11 cellular contexts compared by ENCODE assay signal in the genomic region with DNA sequence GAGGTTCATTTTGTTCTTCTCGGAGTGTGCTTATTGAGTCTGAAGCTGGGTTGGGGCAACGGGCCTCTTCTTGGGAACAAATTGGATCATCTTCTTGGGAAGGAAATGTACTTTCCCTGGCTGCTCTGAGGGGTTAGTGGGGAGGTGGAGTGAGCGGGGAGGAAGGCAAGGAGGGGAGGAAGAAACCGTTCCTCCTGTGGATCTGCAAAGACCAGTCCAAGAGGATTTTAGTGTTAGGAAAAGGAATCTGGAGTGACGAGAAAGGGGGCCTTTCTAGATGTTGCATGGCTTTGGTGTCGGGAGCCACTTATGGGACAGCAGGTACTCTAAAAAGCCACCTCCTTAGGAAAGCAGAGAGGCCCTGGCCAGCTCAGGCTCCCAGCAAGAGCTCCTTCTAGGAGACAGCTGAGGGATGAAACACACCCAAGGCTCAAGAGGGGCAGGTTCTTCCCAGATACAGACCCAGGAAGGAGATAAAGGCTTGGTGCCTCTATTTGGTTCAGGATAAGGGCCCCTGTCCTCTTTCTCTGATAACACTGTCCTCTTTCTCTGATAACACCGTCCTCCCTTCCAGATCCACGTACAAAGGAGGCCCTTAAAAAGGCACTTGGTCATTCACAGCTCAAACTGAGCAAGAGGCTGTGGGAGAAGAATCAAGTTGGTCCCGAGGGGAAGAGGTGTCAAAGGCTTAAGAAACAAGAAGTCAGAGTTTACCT. TPM values are rescaled to one million over a fixed set of nuclear protein-coding genes. Genes with fewer than 3 reads are reported as not detected.
DNase-seq lines count a peak whose midpoint lies in the region; FAIRE-seq and TF ChIP-seq lines count a peak whose summit lies in the region.
"Had no signal": no experiment of that assay in that cellular context is flagged by ENCODE, and none has a peak within 500 bp of the region (broad histone marks: within the 10 kb centered on the region; RNA-seq: fewer than 3 reads in every experiment).

No MANE protein-coding gene starts in this region.

- in situ Hi-C loops in GM23248 (cut with MboI) = no loop called here
- in situ Hi-C loops in mammary epithelial cell (cut with MboI; ENCODE audit: low sequenced_read_pairs in 2 of 2) = no loop called here

- peak overlapping the region; percentile 62 for H3K4me3 ChIP-seq in GM23248
- peak overlapping the region; percentile 38 for H3K4me3 ChIP-seq in choroid plexus epithelial cell (ENCODE audit: low read depth, low read length)
- H3K4me3 ChIP-seq in iPS-20b (ENCODE audit: low read length) = peak overlapping the region; percentile 69
- H3K4me3 ChIP-seq in sigmoid colon = peak overlapping the region; percentile 5 to 47 (median 37)
- H3K4me3 ChIP-seq in mammary epithelial cell (replicated peaks in 1 of 3; ENCODE audit: insufficient read depth in 1 of 3, low read depth in 2 of 3, low read length in 3 of 3) = no peak overlapping the region

- H3K4me2 ChIP-seq in GM23248 (ENCODE audit: unreplicated experiment) = peak overlapping the region; percentile 94
- no peak overlapping the region for H3K4me2 ChIP-seq in mammary epithelial cell (ENCODE audit: insufficient read depth, low read depth, low read length)

- no peak for TF ChIP-seq CTCF in choroid plexus epithelial cell (conservative IDR thresholded peaks at IDR 0.05; ENCODE audit: low read depth, low read length)
- no peak for TF ChIP-seq CTCF in sigmoid colon (IDR thresholded peaks at IDR 0.05)
- TF ChIP-seq CTCF in mammary epithelial cell (conservative IDR thresholded peaks at IDR 0.05 in 1 of 2, IDR thresholded peaks at IDR 0.05 in 1 of 2; ENCODE audit: extremely low read depth in 1 of 2, insufficient read depth in 1 of 2, low read depth in 1 of 2, low read length in 2 of 2) = no peak

- H3K79me2 ChIP-seq in GM23248 (ENCODE audit: insufficient read depth) (no peaks in the 10 kb centered on the region), mammary epithelial cell (ENCODE audit: insufficient read depth, low read length) (no peaks in the 10 kb centered on the region)

- H2AFZ ChIP-seq in GM23248 (peak overlapping the region; percentile 91), mammary epithelial cell (ENCODE audit: low read depth, low read length) (no peak overlapping the region)

- H3K9me3 ChIP-seq in GM23248 (ENCODE audit: low read depth) (no peaks in the 10 kb centered on the region), iPS-20b (ENCODE audit: insufficient read depth, low read depth, low read length) (no peaks in the 10 kb centered on the region), sigmoid colon (no peaks in the 10 kb centered on the region), mammary epithelial cell (replicated peaks; ENCODE audit: insufficient read depth, low read length) (no peaks in the 10 kb centered on the region)
- H3K9me3 ChIP-seq: neutrophil had no signal

- H3K4me1 ChIP-seq in GM23248 (ENCODE audit: insufficient read depth) (peaks cover 19% of the 10 kb centered on the region), iPS-20b (ENCODE audit: insufficient read depth, low read length) (peaks cover 15% of the 10 kb centered on the region; the same call in 1 of the 2 replicates), sigmoid colon (peaks cover 0 to 49% (median 37%) of the 10 kb centered on the region in 4 donors), mammary epithelial cell (ENCODE audit: insufficient read depth, low read length) (no peaks in the 10 kb centered on the region)

- WGBS in GM23248 (ENCODE audit: low coverage in 1 of 2, low lambda C conversion rate in 2 of 2, missing lambda C conversion rate in 2 of 2), 2 experiments = 24 to 31% methylated on average over 9 of the region's 9 CpGs
- WGBS in sigmoid colon, 2 donors = 22 to 54% methylated on average over 9 of the region's 9 CpGs
- 90% methylated on average over 8 of the region's 9 CpGs for WGBS in mammary epithelial cell (ENCODE audit: low coverage, missing lambda C conversion rate)

- TF ChIP-seq POLR2A in sigmoid colon (IDR thresholded peaks at IDR 0.05) (no peak), H54 (IDR thresholded peaks at IDR 0.05; ENCODE audit: low read depth, low read length) (no peak)

- FAIRE-seq in H54 (lab: Jason Lieb, UNC) = no peak

- no peaks in the 10 kb centered on the region for H3K27me3 ChIP-seq in GM23248 (replicated peaks; ENCODE audit: insufficient read depth)
- peaks cover 65% of the 10 kb centered on the region for H3K27me3 ChIP-seq in iPS-20b (ENCODE audit: insufficient read depth, low read length)
- peaks cover 0 to 11% (median 0%) of the 10 kb centered on the region in 3 donors for H3K27me3 ChIP-seq in sigmoid colon
- H3K27me3 ChIP-seq in mammary epithelial cell (ENCODE audit: insufficient read depth, low read length) = peaks cover 7% of the 10 kb centered on the region

- H3K27ac ChIP-seq in GM23248 = peak overlapping the region; percentile 55
- no peak overlapping the region for H3K27ac ChIP-seq in iPS-20b (ENCODE audit: low read length)
- H3K27ac ChIP-seq in sigmoid colon = peak overlapping the region; percentile 80 to 89 (median 86)
- H3K27ac ChIP-seq in mammary epithelial cell (ENCODE audit: insufficient read depth, low read depth, low read length) = no peak overlapping the region
- H3K27ac ChIP-seq: neutrophil had no signal

- H4K20me1 ChIP-seq in GM23248 (ENCODE audit: insufficient read depth) (no peaks in the 10 kb centered on the region), mammary epithelial cell (ENCODE audit: insufficient read depth, low read length) (no peaks in the 10 kb centered on the region)

- H3K9ac ChIP-seq in GM23248 = peak overlapping the region; percentile 60
- H3K9ac ChIP-seq in iPS-20b (ENCODE audit: low read depth, low read length) = peak overlapping the region; percentile 46; the same call in 1 of the 2 replicates
- no peak overlapping the region for H3K9ac ChIP-seq in mammary epithelial cell (ENCODE audit: insufficient read depth, low read length)

- TF ChIP-seq EP300 in sigmoid colon (IDR thresholded peaks at IDR 0.05) = no peak

- H3K36me3 ChIP-seq in GM23248 (ENCODE audit: low read depth) (no peaks in the 10 kb centered on the region), iPS-20b (ENCODE audit: insufficient read depth, low read depth, low read length) (no peaks in the 10 kb centered on the region), sigmoid colon (no peaks in the 10 kb centered on the region), mammary epithelial cell (ENCODE audit: insufficient read depth, low read length) (no peaks in the 10 kb centered on the region)
- H3K36me3 ChIP-seq: neutrophil had no signal

- peaks cover 5% of the 10 kb centered on the region for H3F3A ChIP-seq in GM23248 (ENCODE audit: insufficient read depth)

- BruUV-seq in mammary epithelial cell (replicated peaks; lab: Mats Ljungman, UMichigan) = no TSS peak

- no peak for DNase-seq in GM23248
- DNase-seq in choroid plexus epithelial cell (ENCODE audit: low read depth) = no peak
- DNase-seq in sigmoid colon = no peak
- DNase-seq in NK-92 treated with Interleukin-12 subunit alpha and Interleukin-12 subunit beta, amount 100 ng/mL, for 24 hours (lab: John Stamatoyannopoulos, UW) = no peak
- no peak for DNase-seq in mammary epithelial cell
- DNase-seq in hypothalamus (lab: John Stamatoyannopoulos, UW) = no peak
- no peak for DNase-seq in H54 (ENCODE audit: insufficient read length, low spot score)
- DNase-seq: CD4-positive, alpha-beta memory T cell; NCI-H2171 treated with DMSO at 0.1 percent for 48 hours had no signal

- intact Hi-C loops in sigmoid colon (cut with DNase I) = loop anchor here (5.0 to 10.0 kb wide), 4 partner anchors 116 to 439 kb away; partner anchors contain the start of genes CCDC149, DHX15 and PI4K2B
- intact Hi-C loops in mammary epithelial cell (cut with micrococcal nuclease) = no loop called here

- H3K9me2 ChIP-seq in GM23248 (ENCODE audit: insufficient read depth) = no peaks in the 10 kb centered on the region

- dilution Hi-C loops in mammary epithelial cell (cut with HindIII; ENCODE audit: low sequenced_read_pairs) = no loop called here

- CTCF ChIA-PET in mammary epithelial cell (lab: Charles Lee; ENCODE audit: low non-redundant PET) = no interaction called here

RNA-seq across cellular contexts. Expression of gene SOD3, which starts 0.5 kb away (rescaled TPM):
- 3.8 and 8.2 TPM in 2 replicates for total RNA-seq in GM23248 (2014; rRNA removed; shearing (Covaris generic))
- polyA plus RNA-seq in GM23248 (2016; fragmentation: Nextera tagmentation; extraction: Ambion mirVana) = 9.2 and 10.1 TPM in 2 replicates
- 100 to 1,000 TPM in 2 of 4 donors, 10 to 100 TPM in 2; 45.3 to 164 (median 95.4) TPM for total RNA-seq in sigmoid colon
- 10 to 100 TPM in 1 of 3 donors, 1 to 10 TPM in 2; 3.2 to 28.9 (median 9.6) TPM for polyA plus RNA-seq in sigmoid colon
- total RNA-seq in mammary epithelial cell = under 1 TPM in 1 of 2 donors, not detected in 1; 0.17 TPM
- polyA plus RNA-seq in mammary epithelial cell = not detected
- polyA minus RNA-seq in mammary epithelial cell = not detected
- total RNA-seq: CD4-positive, alpha-beta memory T cell had no signal
- polyA plus RNA-seq: CD4-positive, alpha-beta memory T cell had no signal

Comparison
In these comparisons a context has a peak if more than half of its experiments do, and no peak if none do; other contexts are left out.
1. H3K27ac ChIP-seq: peak in GM23248 (single experiment) and sigmoid colon (4 of 4); none in iPS-20b (single experiment) and mammary epithelial cell (single experiment).
2. H3K4me3 ChIP-seq: peak in GM23248 (single experiment), choroid plexus epithelial cell (single experiment), iPS-20b (single experiment) and sigmoid colon (4 of 4); none in mammary epithelial cell (0 of 3).